In the genomic region with DNA sequence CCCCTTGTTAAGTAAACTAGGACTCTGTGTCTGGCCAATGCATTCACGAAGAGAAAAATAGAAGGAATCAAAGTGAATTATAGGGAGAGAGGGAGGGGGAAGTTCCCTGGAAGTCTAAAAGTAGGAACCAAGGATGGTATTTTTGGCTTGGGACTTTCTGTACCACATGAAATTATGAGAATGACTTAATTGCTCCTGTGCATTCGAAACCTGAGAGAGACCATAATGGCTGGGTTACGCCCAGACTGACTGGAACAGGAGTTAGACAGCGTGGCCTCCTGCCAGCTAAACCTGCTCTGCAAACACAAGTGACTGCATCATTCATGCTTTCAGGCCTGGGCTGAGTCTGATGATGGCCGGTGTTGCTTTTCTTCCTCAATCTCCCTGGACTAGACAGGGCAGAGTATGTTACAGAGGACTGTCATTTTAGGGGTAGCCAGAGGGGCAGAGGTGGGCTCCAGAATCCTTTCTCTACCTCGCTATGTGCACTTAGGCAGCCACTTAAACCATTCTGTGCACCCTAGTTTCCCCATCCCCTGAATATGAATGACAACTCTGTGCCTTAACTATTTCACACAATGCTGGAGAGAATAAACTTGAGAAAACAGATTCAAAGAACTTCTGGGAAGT, we compare ENCODE assay signal across 9 cellular contexts. TPM values are rescaled to one million over a fixed set of nuclear protein-coding genes. Genes with fewer than 3 reads are reported as not detected.
DNase-seq lines count a peak whose midpoint lies in the region; ATAC-seq and TF ChIP-seq lines count a peak whose summit lies in the region.
"Had no signal": no experiment of that assay in that cellular context is flagged by ENCODE, and none has a peak within 500 bp of the region (broad histone marks: within the 10 kb centered on the region; RNA-seq: fewer than 3 reads in every experiment).

No MANE protein-coding gene starts in this region.

- H3K4me3 ChIP-seq in GM12865 (ENCODE audit: low read depth, low read length) = no peak overlapping the region

- H3K36me3 Mint-ChIP-seq in chondrocyte (ENCODE audit: low read depth) = peaks cover 1% of the 10 kb centered on the region

- peak overlapping the region; percentile 21 for H3K4me3 Mint-ChIP-seq in chondrocyte (ENCODE audit: unreplicated experiment)
- H3K4me3 Mint-ChIP-seq: activated naive CD8-positive, alpha-beta T cell treated with anti-CD3 and anti-CD28 coated beads, Interleukin-2, amount 10 ng/mL, durations not matched to agents 7 days and 5 days had no signal

- H3K27ac Mint-ChIP-seq in chondrocyte (ENCODE audit: unreplicated experiment) = peak overlapping the region; percentile 73
- H3K27ac Mint-ChIP-seq: activated naive CD8-positive, alpha-beta T cell treated with anti-CD3 and anti-CD28 coated beads, Interleukin-2, amount 10 ng/mL, durations not matched to agents 7 days and 5 days had no signal

- DNase-seq in GM12865 (ENCODE audit: low read depth) = peak; percentile 93
- peak; percentile 29 to 88 (median 68) for DNase-seq in NCI-H1417 (lab: John Stamatoyannopoulos, UW)
- DNase-seq in chondrocyte (ENCODE audit: low spot score) = no peak
- no peak for DNase-seq in omental fat pad (ENCODE audit: low spot score)
- no peak for DNase-seq in stimulated activated CD8-positive, alpha-beta memory T cell treated with anti-CD3 and anti-CD28 coated beads, Interleukin-4, amount 100 ng/mL, for 48 hours
- no peak for DNase-seq in stimulated activated CD4-positive, alpha-beta T cell treated with anti-CD3 and anti-CD28 coated beads, Interleukin-1b, Interleukin-23, amount 100 ng/mL, for 48 hours
- DNase-seq in dedifferentiated amniotic fluid mesenchymal stem cell (ENCODE audit: extremely low spot score) = no peak
- DNase-seq: activated naive CD8-positive, alpha-beta T cell treated with anti-CD3 and anti-CD28 coated beads, Interleukin-2, amount 10 ng/mL, durations not matched to agents 7 days and 5 days had no signal

- no peaks in the 10 kb centered on the region for H3K27me3 Mint-ChIP-seq in chondrocyte (ENCODE audit: low read depth)

- H3K9me3 Mint-ChIP-seq in chondrocyte (ENCODE audit: low read depth) = no peaks in the 10 kb centered on the region

- TF ChIP-seq CTCF in GM12865 (IDR thresholded peaks at IDR 0.05; ENCODE audit: insufficient read depth, low read depth, low read length, missing control alignments) (no peak), chondrocyte (IDR thresholded peaks at IDR 0.05) (no peak), omental fat pad (IDR thresholded peaks at IDR 0.05) (no peak)

- peaks cover 49% of the 10 kb centered on the region for H3K4me1 Mint-ChIP-seq in chondrocyte (ENCODE audit: low read depth)

- peak; percentile 71 for ATAC-seq in HG02571 (IDR thresholded peaks at IDR 0.05; ENCODE audit: unreplicated experiment)
- peak; percentile 62 for ATAC-seq in omental fat pad (ENCODE audit: low FRiP score)

RNA-seq across cellular contexts. Expression of a gene that starts 58.9 kb away (rescaled TPM):
- total RNA-seq in chondrocyte (141 to 192 TPM (median 172 TPM) in 3 replicates), omental fat pad (100 to 1,000 TPM in 1 of 4 donors, 10 to 100 TPM in 3; 35.7 to 193 (median 68.0) TPM)

Comparison
In these comparisons a context has a peak if more than half of its experiments do, and no peak if none do; other contexts are left out.
1. DNase-seq: peak in GM12865 (single experiment) and NCI-H1417 (3 of 3); none in chondrocyte (single experiment), omental fat pad (single experiment), stimulated activated CD8-positive, alpha-beta memory T cell treated with anti-CD3 and anti-CD28 coated beads, Interleukin-4, amount 100 ng/mL, for 48 hours (single experiment), stimulated activated CD4-positive, alpha-beta T cell treated with anti-CD3 and anti-CD28 coated beads, Interleukin-1b, Interleukin-23, amount 100 ng/mL, for 48 hours (single experiment) and dedifferentiated amniotic fluid mesenchymal stem cell (single experiment).